1 cellular context compared by ENCODE assay signal in the genomic region with DNA sequence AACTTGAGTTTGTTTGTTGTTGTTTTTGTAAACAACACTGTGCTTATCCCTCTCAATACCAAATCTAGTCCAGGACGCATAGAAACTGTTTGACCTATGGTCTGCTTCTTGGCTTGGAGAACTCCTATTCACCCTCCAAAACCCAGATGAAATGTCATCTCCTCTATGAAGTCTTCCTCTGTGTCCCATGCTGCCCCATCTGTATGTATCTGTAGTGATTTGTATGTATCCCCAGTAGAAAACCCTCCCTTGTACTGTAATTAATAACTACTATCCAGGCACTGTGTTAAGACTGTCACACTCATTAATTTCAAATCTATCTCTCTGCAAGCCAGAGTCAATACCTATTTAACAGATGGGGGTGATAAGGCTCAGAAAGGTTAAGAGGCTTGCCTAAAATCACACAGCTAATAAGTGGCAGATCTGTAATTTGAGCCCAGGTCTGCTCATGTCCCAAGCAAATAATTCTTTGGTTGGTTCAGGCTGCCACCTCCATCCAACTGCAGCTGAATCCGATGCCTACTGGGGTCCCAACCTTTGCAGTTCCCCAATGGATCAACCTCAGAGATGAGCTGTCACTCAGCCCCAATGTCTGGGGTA.
TF ChIP-seq lines count a peak whose summit lies in the region.

No MANE protein-coding gene starts in this region.

TF ChIP-seq in GM23338, 12 proteins besides CTCF, POLR2A, EP300 and RAD21 (continued from another document):
- TF ChIP-seq, protein P1, sequence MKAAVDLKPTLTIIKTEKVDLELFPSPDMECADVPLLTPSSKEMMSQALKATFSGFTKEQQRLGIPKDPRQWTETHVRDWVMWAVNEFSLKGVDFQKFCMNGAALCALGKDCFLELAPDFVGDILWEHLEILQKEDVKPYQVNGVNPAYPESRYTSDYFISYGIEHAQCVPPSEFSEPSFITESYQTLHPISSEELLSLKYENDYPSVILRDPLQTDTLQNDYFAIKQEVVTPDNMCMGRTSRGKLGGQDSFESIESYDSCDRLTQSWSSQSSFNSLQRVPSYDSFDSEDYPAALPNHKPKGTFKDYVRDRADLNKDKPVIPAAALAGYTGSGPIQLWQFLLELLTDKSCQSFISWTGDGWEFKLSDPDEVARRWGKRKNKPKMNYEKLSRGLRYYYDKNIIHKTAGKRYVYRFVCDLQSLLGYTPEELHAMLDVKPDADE (IDR thresholded peaks at IDR 0.05), result no peak
TF ChIP-seq in GM23338: peak in this region for 0.
